ENCODE assay signal across 1 cellular context in the genomic region with DNA sequence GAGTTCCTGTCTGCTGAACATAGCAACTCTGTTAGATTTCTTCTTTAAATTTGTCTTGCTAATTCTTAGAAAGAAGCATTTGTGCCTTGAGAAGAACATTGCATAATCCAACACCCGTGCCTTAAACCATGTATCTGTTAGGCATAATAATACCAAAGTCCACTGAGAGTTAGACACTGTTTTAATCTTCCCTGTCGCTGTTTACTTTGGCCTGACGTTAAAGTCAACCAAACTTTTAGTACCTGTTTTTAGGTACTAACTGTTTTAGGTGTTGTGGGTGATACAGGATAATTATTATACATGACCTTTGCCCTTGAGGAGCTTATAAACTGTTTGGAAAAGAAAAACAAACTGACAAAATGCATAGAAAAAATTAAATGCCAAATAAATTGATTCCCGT.
TF ChIP-seq lines count a peak whose summit lies in the region.

No MANE protein-coding gene starts in this region.

TF ChIP-seq in HepG2, 621 proteins besides CTCF, POLR2A, EP300 and RAD21 (continued from another document and continues in another):
- TF ChIP-seq, protein P1, sequence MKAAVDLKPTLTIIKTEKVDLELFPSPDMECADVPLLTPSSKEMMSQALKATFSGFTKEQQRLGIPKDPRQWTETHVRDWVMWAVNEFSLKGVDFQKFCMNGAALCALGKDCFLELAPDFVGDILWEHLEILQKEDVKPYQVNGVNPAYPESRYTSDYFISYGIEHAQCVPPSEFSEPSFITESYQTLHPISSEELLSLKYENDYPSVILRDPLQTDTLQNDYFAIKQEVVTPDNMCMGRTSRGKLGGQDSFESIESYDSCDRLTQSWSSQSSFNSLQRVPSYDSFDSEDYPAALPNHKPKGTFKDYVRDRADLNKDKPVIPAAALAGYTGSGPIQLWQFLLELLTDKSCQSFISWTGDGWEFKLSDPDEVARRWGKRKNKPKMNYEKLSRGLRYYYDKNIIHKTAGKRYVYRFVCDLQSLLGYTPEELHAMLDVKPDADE (CRISPR knock-in tag; IDR thresholded peaks at IDR 0.05) = no peak
- TF ChIP-seq MED1 (CRISPR knock-in tag; IDR thresholded peaks at IDR 0.05) (peak; percentile 40; the same call in 1 of the 2 replicates), RNF2 (conservative IDR thresholded peaks at IDR 0.05; ENCODE audit: low read depth) (no peak), SIN3A (IDR thresholded peaks at IDR 0.05; ENCODE audit: borderline replicate concordance, low read depth, low read length) (no peak), ZNF501 (CRISPR knock-in tag; IDR thresholded peaks at IDR 0.05) (no peak), NPAS2 (CRISPR knock-in tag; IDR thresholded peaks at IDR 0.05; ENCODE audit: borderline replicate concordance) (no peak), CREB1 (IDR thresholded peaks at IDR 0.05) (no peak), CREB1 (CRISPR knock-in tag; IDR thresholded peaks at IDR 0.05) (no peak), ZMAT3 (CRISPR knock-in tag; conservative IDR thresholded peaks at IDR 0.05) (0 out of 2 replicates have a peak, but pooled peaks have one; percentile 31), GTF2F1 (IDR thresholded peaks at IDR 0.05; ENCODE audit: low read length) (no peak), SKI (IDR thresholded peaks at IDR 0.05; ENCODE audit: partially characterized antibody) (peak; percentile 31), AHR (CRISPR knock-in tag; IDR thresholded peaks at IDR 0.05) (no peak), TAF15 (IDR thresholded peaks at IDR 0.05; ENCODE audit: low read depth, low read length, poor library complexity, severe bottlenecking) (no peak), ZFP1 (CRISPR knock-in tag; IDR thresholded peaks at IDR 0.05) (0 out of 2 replicates have a peak, but pooled peaks have one; percentile 34), ZSCAN20 (CRISPR knock-in tag; IDR thresholded peaks at IDR 0.05; ENCODE audit: borderline replicate concordance) (no peak), DNMT3B (CRISPR knock-in tag; conservative IDR thresholded peaks at IDR 0.05) (no peak), FOSL2 (CRISPR knock-in tag; IDR thresholded peaks at IDR 0.05) (no peak), SETDB1 (CRISPR knock-in tag; IDR thresholded peaks at IDR 0.05; ENCODE audit: borderline replicate concordance) (no peak), HNF4A (CRISPR knock-in tag; IDR thresholded peaks at IDR 0.05) (peak; percentile 85), MIXL1 (CRISPR knock-in tag; IDR thresholded peaks at IDR 0.05) (peak; percentile 81), SP5 (CRISPR knock-in tag; IDR thresholded peaks at IDR 0.05; ENCODE audit: borderline replicate concordance, low read depth) (no peak)
- TF ChIP-seq, protein P2, sequence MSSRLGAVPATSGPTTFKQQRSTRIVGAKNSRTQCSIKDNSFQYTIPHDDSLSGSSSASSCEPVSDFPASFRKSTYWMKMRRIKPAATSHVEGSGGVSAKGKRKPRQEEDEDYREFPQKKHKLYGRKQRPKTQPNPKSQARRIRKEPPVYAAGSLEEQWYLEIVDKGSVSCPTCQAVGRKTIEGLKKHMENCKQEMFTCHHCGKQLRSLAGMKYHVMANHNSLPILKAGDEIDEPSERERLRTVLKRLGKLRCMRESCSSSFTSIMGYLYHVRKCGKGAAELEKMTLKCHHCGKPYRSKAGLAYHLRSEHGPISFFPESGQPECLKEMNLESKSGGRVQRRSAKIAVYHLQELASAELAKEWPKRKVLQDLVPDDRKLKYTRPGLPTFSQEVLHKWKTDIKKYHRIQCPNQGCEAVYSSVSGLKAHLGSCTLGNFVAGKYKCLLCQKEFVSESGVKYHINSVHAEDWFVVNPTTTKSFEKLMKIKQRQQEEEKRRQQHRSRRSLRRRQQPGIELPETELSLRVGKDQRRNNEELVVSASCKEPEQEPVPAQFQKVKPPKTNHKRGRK (CRISPR knock-in tag; IDR thresholded peaks at IDR 0.05) = no peak
- TF ChIP-seq, protein P3, sequence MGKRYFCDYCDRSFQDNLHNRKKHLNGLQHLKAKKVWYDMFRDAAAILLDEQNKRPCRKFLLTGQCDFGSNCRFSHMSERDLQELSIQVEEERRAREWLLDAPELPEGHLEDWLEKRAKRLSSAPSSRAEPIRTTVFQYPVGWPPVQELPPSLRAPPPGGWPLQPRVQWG (CRISPR knock-in tag; IDR thresholded peaks at IDR 0.05; ENCODE audit: borderline replicate concordance, low read depth) = no peak
- TF ChIP-seq, protein P4, sequence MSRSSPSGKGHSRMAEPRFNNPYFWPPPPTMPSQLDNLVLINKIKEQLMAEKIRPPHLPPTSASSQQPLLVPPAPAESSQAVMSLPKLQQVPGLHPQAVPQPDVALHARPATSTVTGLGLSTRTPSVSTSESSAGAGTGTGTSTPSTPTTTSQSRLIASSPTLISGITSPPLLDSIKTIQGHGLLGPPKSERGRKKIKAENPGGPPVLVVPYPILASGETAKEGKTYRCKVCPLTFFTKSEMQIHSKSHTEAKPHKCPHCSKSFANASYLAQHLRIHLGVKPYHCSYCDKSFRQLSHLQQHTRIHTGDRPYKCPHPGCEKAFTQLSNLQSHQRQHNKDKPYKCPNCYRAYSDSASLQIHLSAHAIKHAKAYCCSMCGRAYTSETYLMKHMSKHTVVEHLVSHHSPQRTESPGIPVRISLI (CRISPR knock-in tag; IDR thresholded peaks at IDR 0.05; ENCODE audit: borderline replicate concordance) = no peak
- TF ChIP-seq, protein P5, sequence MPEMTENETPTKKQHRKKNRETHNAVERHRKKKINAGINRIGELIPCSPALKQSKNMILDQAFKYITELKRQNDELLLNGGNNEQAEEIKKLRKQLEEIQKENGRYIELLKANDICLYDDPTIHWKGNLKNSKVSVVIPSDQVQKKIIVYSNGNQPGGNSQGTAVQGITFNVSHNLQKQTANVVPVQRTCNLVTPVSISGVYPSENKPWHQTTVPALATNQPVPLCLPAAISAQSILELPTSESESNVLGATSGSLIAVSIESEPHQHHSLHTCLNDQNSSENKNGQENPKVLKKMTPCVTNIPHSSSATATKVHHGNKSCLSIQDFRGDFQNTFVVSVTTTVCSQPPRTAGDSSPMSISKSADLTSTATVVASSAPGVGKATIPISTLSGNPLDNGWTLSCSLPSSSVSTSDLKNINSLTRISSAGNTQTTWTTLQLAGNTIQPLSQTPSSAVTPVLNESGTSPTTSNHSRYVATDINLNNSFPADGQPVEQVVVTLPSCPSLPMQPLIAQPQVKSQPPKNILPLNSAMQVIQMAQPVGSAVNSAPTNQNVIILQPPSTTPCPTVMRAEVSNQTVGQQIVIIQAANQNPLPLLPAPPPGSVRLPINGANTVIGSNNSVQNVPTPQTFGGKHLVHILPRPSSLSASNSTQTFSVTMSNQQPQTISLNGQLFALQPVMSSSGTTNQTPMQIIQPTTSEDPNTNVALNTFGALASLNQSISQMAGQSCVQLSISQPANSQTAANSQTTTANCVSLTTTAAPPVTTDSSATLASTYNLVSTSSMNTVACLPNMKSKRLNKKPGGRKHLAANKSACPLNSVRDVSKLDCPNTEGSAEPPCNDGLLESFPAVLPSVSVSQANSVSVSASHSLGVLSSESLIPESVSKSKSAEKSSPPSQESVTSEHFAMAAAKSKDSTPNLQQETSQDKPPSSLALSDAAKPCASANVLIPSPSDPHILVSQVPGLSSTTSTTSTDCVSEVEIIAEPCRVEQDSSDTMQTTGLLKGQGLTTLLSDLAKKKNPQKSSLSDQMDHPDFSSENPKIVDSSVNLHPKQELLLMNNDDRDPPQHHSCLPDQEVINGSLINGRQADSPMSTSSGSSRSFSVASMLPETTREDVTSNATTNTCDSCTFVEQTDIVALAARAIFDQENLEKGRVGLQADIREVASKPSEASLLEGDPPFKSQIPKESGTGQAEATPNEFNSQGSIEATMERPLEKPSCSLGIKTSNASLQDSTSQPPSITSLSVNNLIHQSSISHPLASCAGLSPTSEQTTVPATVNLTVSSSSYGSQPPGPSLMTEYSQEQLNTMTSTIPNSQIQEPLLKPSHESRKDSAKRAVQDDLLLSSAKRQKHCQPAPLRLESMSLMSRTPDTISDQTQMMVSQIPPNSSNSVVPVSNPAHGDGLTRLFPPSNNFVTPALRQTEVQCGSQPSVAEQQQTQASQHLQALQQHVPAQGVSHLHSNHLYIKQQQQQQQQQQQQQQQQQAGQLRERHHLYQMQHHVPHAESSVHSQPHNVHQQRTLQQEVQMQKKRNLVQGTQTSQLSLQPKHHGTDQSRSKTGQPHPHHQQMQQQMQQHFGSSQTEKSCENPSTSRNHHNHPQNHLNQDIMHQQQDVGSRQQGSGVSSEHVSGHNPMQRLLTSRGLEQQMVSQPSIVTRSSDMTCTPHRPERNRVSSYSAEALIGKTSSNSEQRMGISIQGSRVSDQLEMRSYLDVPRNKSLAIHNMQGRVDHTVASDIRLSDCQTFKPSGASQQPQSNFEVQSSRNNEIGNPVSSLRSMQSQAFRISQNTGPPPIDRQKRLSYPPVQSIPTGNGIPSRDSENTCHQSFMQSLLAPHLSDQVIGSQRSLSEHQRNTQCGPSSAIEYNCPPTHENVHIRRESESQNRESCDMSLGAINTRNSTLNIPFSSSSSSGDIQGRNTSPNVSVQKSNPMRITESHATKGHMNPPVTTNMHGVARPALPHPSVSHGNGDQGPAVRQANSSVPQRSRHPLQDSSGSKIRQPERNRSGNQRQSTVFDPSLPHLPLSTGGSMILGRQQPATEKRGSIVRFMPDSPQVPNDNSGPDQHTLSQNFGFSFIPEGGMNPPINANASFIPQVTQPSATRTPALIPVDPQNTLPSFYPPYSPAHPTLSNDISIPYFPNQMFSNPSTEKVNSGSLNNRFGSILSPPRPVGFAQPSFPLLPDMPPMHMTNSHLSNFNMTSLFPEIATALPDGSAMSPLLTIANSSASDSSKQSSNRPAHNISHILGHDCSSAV (CRISPR knock-in tag; IDR thresholded peaks at IDR 0.05; ENCODE audit: borderline replicate concordance) = no peak
- TF ChIP-seq, protein P6, sequence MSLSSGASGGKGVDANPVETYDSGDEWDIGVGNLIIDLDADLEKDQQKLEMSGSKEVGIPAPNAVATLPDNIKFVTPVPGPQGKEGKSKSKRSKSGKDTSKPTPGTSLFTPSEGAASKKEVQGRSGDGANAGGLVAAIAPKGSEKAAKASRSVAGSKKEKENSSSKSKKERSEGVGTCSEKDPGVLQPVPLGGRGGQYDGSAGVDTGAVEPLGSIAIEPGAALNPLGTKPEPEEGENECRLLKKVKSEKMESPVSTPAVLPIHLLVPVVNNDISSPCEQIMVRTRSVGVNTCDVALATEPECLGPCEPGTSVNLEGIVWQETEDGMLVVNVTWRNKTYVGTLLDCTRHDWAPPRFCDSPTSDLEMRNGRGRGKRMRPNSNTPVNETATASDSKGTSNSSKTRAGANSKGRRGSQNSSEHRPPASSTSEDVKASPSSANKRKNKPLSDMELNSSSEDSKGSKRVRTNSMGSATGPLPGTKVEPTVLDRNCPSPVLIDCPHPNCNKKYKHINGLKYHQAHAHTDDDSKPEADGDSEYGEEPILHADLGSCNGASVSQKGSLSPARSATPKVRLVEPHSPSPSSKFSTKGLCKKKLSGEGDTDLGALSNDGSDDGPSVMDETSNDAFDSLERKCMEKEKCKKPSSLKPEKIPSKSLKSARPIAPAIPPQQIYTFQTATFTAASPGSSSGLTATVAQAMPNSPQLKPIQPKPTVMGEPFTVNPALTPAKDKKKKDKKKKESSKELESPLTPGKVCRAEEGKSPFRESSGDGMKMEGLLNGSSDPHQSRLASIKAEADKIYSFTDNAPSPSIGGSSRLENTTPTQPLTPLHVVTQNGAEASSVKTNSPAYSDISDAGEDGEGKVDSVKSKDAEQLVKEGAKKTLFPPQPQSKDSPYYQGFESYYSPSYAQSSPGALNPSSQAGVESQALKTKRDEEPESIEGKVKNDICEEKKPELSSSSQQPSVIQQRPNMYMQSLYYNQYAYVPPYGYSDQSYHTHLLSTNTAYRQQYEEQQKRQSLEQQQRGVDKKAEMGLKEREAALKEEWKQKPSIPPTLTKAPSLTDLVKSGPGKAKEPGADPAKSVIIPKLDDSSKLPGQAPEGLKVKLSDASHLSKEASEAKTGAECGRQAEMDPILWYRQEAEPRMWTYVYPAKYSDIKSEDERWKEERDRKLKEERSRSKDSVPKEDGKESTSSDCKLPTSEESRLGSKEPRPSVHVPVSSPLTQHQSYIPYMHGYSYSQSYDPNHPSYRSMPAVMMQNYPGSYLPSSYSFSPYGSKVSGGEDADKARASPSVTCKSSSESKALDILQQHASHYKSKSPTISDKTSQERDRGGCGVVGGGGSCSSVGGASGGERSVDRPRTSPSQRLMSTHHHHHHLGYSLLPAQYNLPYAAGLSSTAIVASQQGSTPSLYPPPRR (CRISPR knock-in tag; IDR thresholded peaks at IDR 0.05; ENCODE audit: borderline replicate concordance) = no peak
- TF ChIP-seq, protein P7, sequence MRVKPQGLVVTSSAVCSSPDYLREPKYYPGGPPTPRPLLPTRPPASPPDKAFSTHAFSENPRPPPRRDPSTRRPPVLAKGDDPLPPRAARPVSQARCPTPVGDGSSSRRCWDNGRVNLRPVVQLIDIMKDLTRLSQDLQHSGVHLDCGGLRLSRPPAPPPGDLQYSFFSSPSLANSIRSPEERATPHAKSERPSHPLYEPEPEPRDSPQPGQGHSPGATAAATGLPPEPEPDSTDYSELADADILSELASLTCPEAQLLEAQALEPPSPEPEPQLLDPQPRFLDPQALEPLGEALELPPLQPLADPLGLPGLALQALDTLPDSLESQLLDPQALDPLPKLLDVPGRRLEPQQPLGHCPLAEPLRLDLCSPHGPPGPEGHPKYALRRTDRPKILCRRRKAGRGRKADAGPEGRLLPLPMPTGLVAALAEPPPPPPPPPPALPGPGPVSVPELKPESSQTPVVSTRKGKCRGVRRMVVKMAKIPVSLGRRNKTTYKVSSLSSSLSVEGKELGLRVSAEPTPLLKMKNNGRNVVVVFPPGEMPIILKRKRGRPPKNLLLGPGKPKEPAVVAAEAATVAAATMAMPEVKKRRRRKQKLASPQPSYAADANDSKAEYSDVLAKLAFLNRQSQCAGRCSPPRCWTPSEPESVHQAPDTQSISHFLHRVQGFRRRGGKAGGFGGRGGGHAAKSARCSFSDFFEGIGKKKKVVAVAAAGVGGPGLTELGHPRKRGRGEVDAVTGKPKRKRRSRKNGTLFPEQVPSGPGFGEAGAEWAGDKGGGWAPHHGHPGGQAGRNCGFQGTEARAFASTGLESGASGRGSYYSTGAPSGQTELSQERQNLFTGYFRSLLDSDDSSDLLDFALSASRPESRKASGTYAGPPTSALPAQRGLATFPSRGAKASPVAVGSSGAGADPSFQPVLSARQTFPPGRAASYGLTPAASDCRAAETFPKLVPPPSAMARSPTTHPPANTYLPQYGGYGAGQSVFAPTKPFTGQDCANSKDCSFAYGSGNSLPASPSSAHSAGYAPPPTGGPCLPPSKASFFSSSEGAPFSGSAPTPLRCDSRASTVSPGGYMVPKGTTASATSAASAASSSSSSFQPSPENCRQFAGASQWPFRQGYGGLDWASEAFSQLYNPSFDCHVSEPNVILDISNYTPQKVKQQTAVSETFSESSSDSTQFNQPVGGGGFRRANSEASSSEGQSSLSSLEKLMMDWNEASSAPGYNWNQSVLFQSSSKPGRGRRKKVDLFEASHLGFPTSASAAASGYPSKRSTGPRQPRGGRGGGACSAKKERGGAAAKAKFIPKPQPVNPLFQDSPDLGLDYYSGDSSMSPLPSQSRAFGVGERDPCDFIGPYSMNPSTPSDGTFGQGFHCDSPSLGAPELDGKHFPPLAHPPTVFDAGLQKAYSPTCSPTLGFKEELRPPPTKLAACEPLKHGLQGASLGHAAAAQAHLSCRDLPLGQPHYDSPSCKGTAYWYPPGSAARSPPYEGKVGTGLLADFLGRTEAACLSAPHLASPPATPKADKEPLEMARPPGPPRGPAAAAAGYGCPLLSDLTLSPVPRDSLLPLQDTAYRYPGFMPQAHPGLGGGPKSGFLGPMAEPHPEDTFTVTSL (CRISPR knock-in tag; IDR thresholded peaks at IDR 0.05; ENCODE audit: borderline replicate concordance) = peak; percentile 60; the same call in 1 of the 2 replicates
- TF ChIP-seq, protein P8, sequence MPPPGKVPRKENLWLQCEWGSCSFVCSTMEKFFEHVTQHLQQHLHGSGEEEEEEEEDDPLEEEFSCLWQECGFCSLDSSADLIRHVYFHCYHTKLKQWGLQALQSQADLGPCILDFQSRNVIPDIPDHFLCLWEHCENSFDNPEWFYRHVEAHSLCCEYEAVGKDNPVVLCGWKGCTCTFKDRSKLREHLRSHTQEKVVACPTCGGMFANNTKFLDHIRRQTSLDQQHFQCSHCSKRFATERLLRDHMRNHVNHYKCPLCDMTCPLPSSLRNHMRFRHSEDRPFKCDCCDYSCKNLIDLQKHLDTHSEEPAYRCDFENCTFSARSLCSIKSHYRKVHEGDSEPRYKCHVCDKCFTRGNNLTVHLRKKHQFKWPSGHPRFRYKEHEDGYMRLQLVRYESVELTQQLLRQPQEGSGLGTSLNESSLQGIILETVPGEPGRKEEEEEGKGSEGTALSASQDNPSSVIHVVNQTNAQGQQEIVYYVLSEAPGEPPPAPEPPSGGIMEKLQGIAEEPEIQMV (CRISPR knock-in tag; IDR thresholded peaks at IDR 0.05; ENCODE audit: low read depth) = no peak
